8 cellular contexts compared by ENCODE assay signal in the genomic region with DNA sequence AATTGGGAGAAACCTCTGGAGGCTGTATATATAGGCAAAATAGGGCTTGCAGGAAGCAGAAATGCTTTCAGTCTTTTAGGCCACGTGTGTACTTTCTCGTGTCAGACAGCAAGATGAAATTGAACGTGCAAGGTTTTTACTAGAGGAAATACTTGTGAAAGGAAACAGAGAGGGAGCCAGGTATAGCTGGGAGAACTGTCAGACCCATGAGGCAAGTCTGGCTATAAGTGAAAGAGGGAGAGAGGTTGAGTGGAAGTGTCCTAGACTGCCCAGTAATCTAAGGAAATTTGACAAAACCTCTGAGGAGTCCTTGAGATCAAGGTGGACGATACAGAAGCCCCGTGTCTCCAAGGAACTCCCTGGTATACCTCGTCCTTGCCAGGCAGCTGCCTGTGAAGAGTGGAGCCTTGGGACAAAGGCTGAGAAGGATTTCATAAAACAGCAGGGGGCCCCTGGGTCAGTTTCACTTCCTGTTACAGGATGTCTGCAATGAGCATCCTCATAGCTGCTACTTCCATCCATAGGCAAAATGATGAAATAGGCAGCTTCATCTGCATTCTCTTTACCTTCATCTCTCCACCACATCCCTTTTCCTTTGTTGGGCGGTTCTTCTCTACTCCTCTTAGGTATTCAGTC.
DNase-seq lines count a peak whose midpoint lies in the region; ATAC-seq and TF ChIP-seq lines count a peak whose summit lies in the region.

No MANE protein-coding gene starts in this region.

- H3K9me3 ChIP-seq in right atrium auricular region (peaks cover 0 to 2% of the 10 kb centered on the region in 2 donors), GM23248 (ENCODE audit: low read depth) (no peaks in the 10 kb centered on the region)

- no peak overlapping the region for H3K9ac ChIP-seq in GM23248

- H3K27ac ChIP-seq in right atrium auricular region (no peak overlapping the region), GM23248 (no peak overlapping the region)

- 3 to 7% methylated on average over 7 of the region's 7 CpGs for WGBS in GM23248 (ENCODE audit: low coverage in 1 of 2, low lambda C conversion rate in 2 of 2, missing lambda C conversion rate in 2 of 2), 2 experiments

- H3K27me3 ChIP-seq in right atrium auricular region (no peaks in the 10 kb centered on the region), GM23248 (replicated peaks; ENCODE audit: insufficient read depth) (no peaks in the 10 kb centered on the region)

- H3K79me2 ChIP-seq in GM23248 (ENCODE audit: insufficient read depth) = no peaks in the 10 kb centered on the region

- in situ Hi-C loops in GM23248 (cut with MboI) = no loop called here

- H3K4me1 ChIP-seq in right atrium auricular region = no peaks in the 10 kb centered on the region
- no peaks in the 10 kb centered on the region for H3K4me1 ChIP-seq in GM23248 (ENCODE audit: insufficient read depth)

- H3K4me2 ChIP-seq in GM23248 (ENCODE audit: unreplicated experiment) = no peak overlapping the region

- no peaks in the 10 kb centered on the region for H4K20me1 ChIP-seq in GM23248 (ENCODE audit: insufficient read depth)

- no peaks in the 10 kb centered on the region for H3K36me3 ChIP-seq in right atrium auricular region
- no peaks in the 10 kb centered on the region for H3K36me3 ChIP-seq in GM23248 (ENCODE audit: low read depth)

- no peaks in the 10 kb centered on the region for H3K9me2 ChIP-seq in GM23248 (ENCODE audit: insufficient read depth)

- DNase-seq in COLO668 (lab: John Stamatoyannopoulos, UW; ENCODE audit: unreplicated experiment) = peak; percentile 31
- DNase-seq in RPMI7951 (ENCODE audit: low read depth) = peak; percentile 1
- DNase-seq in right atrium auricular region (ENCODE audit: low spot score) = no peak
- DNase-seq in cortex of kidney (lab: John Stamatoyannopoulos, UW) = no peak
- no peak for DNase-seq in activated effector memory CD4-positive, alpha-beta T cell treated with Interleukin-2 at 50 U/mL for 16 hours
- DNase-seq in GM23248 = no peak

- no peak for TF ChIP-seq CTCF in right atrium auricular region (IDR thresholded peaks at IDR 0.05)

- ATAC-seq in GM19324 (IDR thresholded peaks at IDR 0.05; ENCODE audit: low FRiP score, unreplicated experiment) = peak; percentile 79
- peak; percentile 64 for ATAC-seq in HG03108 (IDR thresholded peaks at IDR 0.05; ENCODE audit: unreplicated experiment)

- H2AFZ ChIP-seq in GM23248 = no peak overlapping the region

- H3K4me3 ChIP-seq in right atrium auricular region (no peak overlapping the region), GM23248 (no peak overlapping the region)

- H3F3A ChIP-seq in GM23248 (ENCODE audit: insufficient read depth) = no peaks in the 10 kb centered on the region

Comparison
In these comparisons a context has a peak if more than half of its experiments do, and no peak if none do; other contexts are left out.
1. DNase-seq: peak in COLO668 (single experiment) and RPMI7951 (single experiment); none in right atrium auricular region (single experiment), cortex of kidney (single experiment), activated effector memory CD4-positive, alpha-beta T cell treated with Interleukin-2 at 50 U/mL for 16 hours (single experiment) and GM23248 (single experiment).